Comparison of ENCODE assay signal across 15 cellular contexts in genomic region chr4:93645120-93645519, GRCh38.
"Had no signal": no experiment of that assay in that cellular context is flagged by ENCODE, and none has a peak within 500 bp of the region (broad histone marks: within the 10 kb centered on the region; RNA-seq: fewer than 3 reads in every experiment).

No MANE protein-coding gene starts in this region.

- H3K36me3 ChIP-seq: cardiac muscle cell, esophagus squamous epithelium, prostate gland, tibial nerve, vagina had no signal

- H3K4me3 ChIP-seq: cardiac muscle cell, esophagus squamous epithelium, prostate gland, tibial nerve, vagina had no signal

- H3K9me3 ChIP-seq: esophagus squamous epithelium, prostate gland, tibial nerve, vagina had no signal

- H3K27me3 ChIP-seq: cardiac muscle cell, esophagus squamous epithelium, tibial nerve, vagina had no signal

- DNase-seq: activated CD4-positive, alpha-beta memory T cell treated with anti-CD3 and anti-CD28 coated beads, Interleukin-2, amount 10 ng/mL, durations not matched to agents 7 days and 5 days; activated CD4-positive, alpha-beta T cell treated with anti-CD3 and anti-CD28 coated beads for 4 hours; activated CD8-positive, alpha-beta memory T cell treated with anti-CD3 and anti-CD28 coated beads, Interleukin-2, amount 10 ng/mL, durations not matched to agents 7 days and 5 days; activated naive CD4-positive, alpha-beta T cell; activated naive CD8-positive, alpha-beta T cell treated with anti-CD3 and anti-CD28 coated beads for 36 hours; amniotic stem cell; dermis blood vessel endothelial cell; effector memory CD4-positive, alpha-beta T cell; esophagus squamous epithelium; right cardiac atrium had no signal

- H3K27ac ChIP-seq: cardiac muscle cell, esophagus squamous epithelium, prostate gland, tibial nerve, vagina had no signal

- ATAC-seq: activated CD8-positive, alpha-beta memory T cell treated with anti-CD3 and anti-CD28 coated beads, Interleukin-2, amount 10 ng/mL, durations not matched to agents 7 days and 5 days; right cardiac atrium; WTC11 had no signal

- H3K4me1 ChIP-seq: esophagus squamous epithelium, prostate gland, tibial nerve, vagina had no signal
